2 cellular contexts compared by ENCODE assay signal in the genomic region with DNA sequence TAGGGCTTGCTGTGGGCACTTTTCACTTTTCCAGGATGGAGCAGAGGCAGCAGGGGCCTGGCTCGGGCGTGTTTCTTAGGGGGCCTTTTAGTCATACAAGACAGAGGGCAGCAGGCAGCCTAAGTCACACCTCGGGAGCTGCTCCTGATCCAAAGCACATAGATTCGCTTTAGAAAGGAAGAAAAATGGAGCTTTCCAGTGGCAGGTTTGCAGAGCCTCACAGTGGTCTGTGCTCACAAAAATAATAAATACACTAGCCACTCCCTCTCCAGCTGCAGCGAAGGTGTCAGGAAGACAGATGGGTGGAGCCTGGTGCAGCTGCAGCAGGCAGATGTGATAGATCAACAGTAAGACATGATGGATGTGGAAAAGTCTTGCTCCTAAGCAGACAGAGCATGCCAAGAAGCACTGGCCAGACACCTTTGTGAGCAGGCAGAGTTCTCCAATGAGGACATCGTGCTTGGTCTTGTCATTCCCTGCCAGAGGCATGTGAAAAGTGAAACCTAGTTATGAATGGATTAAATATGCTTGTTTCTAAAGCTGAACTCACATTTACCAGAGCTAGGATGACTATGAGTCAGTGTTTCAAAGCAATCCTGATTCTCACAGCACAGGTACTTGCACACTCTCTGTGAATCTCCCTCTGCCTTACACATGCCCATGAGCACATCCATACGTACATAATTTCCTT.
TF ChIP-seq lines count a peak whose summit lies in the region.

No MANE protein-coding gene starts in this region.

TF ChIP-seq in IMR-90, 13 proteins besides CTCF, POLR2A, EP300 and RAD21 (continued from another document):
- TF ChIP-seq, protein P1, sequence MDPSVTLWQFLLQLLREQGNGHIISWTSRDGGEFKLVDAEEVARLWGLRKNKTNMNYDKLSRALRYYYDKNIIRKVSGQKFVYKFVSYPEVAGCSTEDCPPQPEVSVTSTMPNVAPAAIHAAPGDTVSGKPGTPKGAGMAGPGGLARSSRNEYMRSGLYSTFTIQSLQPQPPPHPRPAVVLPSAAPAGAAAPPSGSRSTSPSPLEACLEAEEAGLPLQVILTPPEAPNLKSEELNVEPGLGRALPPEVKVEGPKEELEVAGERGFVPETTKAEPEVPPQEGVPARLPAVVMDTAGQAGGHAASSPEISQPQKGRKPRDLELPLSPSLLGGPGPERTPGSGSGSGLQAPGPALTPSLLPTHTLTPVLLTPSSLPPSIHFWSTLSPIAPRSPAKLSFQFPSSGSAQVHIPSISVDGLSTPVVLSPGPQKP (IDR thresholded peaks at IDR 0.05; ENCODE audit: borderline replicate concordance, low read depth, low read length) = no peak
- TF ChIP-seq CHD1 (IDR thresholded peaks at IDR 0.05; ENCODE audit: low read depth, low read length) (no peak), NFE2L2 (IDR thresholded peaks at IDR 0.05; ENCODE audit: low read depth, low read length) (no peak), RCOR1 (IDR thresholded peaks at IDR 0.05; ENCODE audit: insufficient replicate concordance, low read length) (no peak), MXI1 (IDR thresholded peaks at IDR 0.05; ENCODE audit: borderline replicate concordance, low read depth, low read length) (no peak), MAFK (IDR thresholded peaks at IDR 0.05; ENCODE audit: low read depth, low read length) (no peak), BHLHE40 (IDR thresholded peaks at IDR 0.05; ENCODE audit: low read depth, low read length) (no peak), RFX5 (IDR thresholded peaks at IDR 0.05; ENCODE audit: low read depth, low read length) (no peak), CEBPB (IDR thresholded peaks at IDR 0.05; ENCODE audit: low read depth, low read length) (no peak), FOS (IDR thresholded peaks at IDR 0.05; ENCODE audit: low read depth, low read length) (no peak)

TF ChIP-seq in neural cell, 6 proteins besides CTCF, POLR2A, EP300 and RAD21 (continued from another document):
- TF ChIP-seq MXI1 (conservative IDR thresholded peaks at IDR 0.05; ENCODE audit: poor library complexity, severe bottlenecking) (no peak), TAF1 (IDR thresholded peaks at IDR 0.05; ENCODE audit: low read depth) (no peak), POLR2AphosphoS5 (IDR thresholded peaks at IDR 0.05) (no peak)
